In the genomic region with DNA sequence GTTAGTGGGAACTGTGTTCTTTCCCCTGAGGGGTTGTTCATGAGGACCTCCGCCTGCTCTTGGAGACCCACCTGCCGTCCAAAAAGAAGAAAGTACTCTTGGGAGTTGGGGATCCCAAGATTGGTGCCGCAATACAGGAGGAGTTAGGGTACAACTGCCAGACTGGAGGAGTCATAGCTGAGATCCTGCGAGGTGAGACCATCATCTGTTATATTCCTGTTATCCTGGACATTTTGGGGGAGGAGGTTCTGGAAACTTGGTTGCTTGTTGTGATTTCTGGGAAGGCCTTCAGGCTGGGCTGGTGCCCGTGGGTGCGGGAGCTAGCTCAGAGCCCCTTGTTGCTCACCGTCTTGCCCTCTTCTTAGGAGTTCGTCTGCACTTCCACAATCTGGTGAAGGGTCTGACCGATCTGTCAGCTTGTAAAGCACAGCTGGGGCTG, we compare ENCODE assay signal across 11 cellular contexts. TPM values are rescaled to one million over a fixed set of nuclear protein-coding genes. Genes with fewer than 3 reads are reported as not detected.
A peak's percentile ranks its signal among the peaks of the same experiment; 100 is the strongest.
DNase-seq lines count a peak whose midpoint lies in the region; FAIRE-seq and TF ChIP-seq lines count a peak whose summit lies in the region.
"Had no signal": no experiment of that assay in that cellular context is flagged by ENCODE, and none has a peak within 500 bp of the region (broad histone marks: within the 10 kb centered on the region; RNA-seq: fewer than 3 reads in every experiment).

No MANE protein-coding gene starts in this region.

- BruUV-seq in PC-9 (replicated peaks; lab: Mats Ljungman, UMichigan): no TSS peak

- TF ChIP-seq CTCF in PC-9 (conservative IDR thresholded peaks at IDR 0.05): no peak
- TF ChIP-seq CTCF in endothelial cell (IDR thresholded peaks at IDR 0.05; ENCODE audit: unreplicated experiment): no peak
- no peak for TF ChIP-seq CTCF in progenitor cell of endocrine pancreas (IDR thresholded peaks at IDR 0.05; ENCODE audit: unreplicated experiment)
- TF ChIP-seq CTCF in adrenal gland (IDR thresholded peaks at IDR 0.05): no peak

- H3K9me3 Mint-ChIP-seq in endothelial cell (ENCODE audit: unreplicated experiment) (no peaks in the 10 kb centered on the region), progenitor cell of endocrine pancreas (ENCODE audit: low read depth) (no peaks in the 10 kb centered on the region)

- H3K36me3 Mint-ChIP-seq in endothelial cell (ENCODE audit: low read depth, unreplicated experiment) (peaks cover 49% of the 10 kb centered on the region), progenitor cell of endocrine pancreas (ENCODE audit: insufficient read depth) (peaks cover 35% of the 10 kb centered on the region)

- peaks cover 71% of the 10 kb centered on the region for H3F3A ChIP-seq in PC-9 (ENCODE audit: insufficient read depth, low read depth)

- peak; percentile 27 for DNase-seq in DMS 273 (lab: John Stamatoyannopoulos, UW; ENCODE audit: unreplicated experiment)
- no peak for DNase-seq in DMS 273 treated with DMSO at 0.1 percent for 48 hours (lab: John Stamatoyannopoulos, UW)
- no peak for DNase-seq in PC-9
- no peak for DNase-seq in endothelial cell (ENCODE audit: low spot score)
- no peak for DNase-seq in progenitor cell of endocrine pancreas (ENCODE audit: low spot score, unreplicated experiment)
- no peak for DNase-seq in HTR-8/SVneo (ENCODE audit: insufficient read length, low spot score)
- DNase-seq in adrenal gland: no peak
- DNase-seq in DMS79 treated with DMSO at 0.1 percent for 48 hours (lab: John Stamatoyannopoulos, UW): no peak
- DNase-seq: 8988T, thyroid gland had no signal

- no peak for TF ChIP-seq POLR2A in adrenal gland (IDR thresholded peaks at IDR 0.05)

- POLR2A ChIA-PET in PC-9 (lab: Charles Lee; ENCODE audit: unreplicated experiment): no interaction called here

- no peaks in the 10 kb centered on the region for H3K9me2 ChIP-seq in PC-9 (ENCODE audit: insufficient read depth)

- peaks cover 52% of the 10 kb centered on the region for H4K20me1 ChIP-seq in PC-9 (ENCODE audit: insufficient read depth)

- H3K27ac Mint-ChIP-seq in endothelial cell (ENCODE audit: unreplicated experiment) (peak overlapping the region; percentile 24), progenitor cell of endocrine pancreas (no peak overlapping the region)

- FAIRE-seq in HTR-8/SVneo (lab: Jason Lieb, UNC): no peak
- FAIRE-seq: bronchial epithelial cell had no signal

- H3K4me3 Mint-ChIP-seq in endothelial cell (ENCODE audit: unreplicated experiment) (peak overlapping the region; percentile 79), progenitor cell of endocrine pancreas (ENCODE audit: low read depth) (peak overlapping the region; percentile 88)

- no peak overlapping the region for H2AFZ ChIP-seq in PC-9

- no peaks in the 10 kb centered on the region for H3K27me3 ChIP-seq in PC-9 (ENCODE audit: insufficient read depth, low read depth)
- H3K27me3 ChIP-seq in adrenal gland: no peaks in the 10 kb centered on the region
- H3K27me3 ChIP-seq: thyroid gland had no signal

- H3K9me3 ChIP-seq in PC-9 (ENCODE audit: insufficient read depth, low read depth): no peaks in the 10 kb centered on the region
- no peaks in the 10 kb centered on the region for H3K9me3 ChIP-seq in adrenal gland (replicated peaks in 1 of 3)
- H3K9me3 ChIP-seq: thyroid gland had no signal

- CTCF ChIA-PET in PC-9 (lab: Charles Lee): no interaction called here

- H3K27ac ChIP-seq in PC-9 (peak overlapping the region; percentile 21; the same call in 1 of the 2 replicates), adrenal gland (no peak overlapping the region)
- H3K27ac ChIP-seq: thyroid gland had no signal

- H3K27me3 Mint-ChIP-seq in endothelial cell (ENCODE audit: unreplicated experiment) (peaks cover 5% of the 10 kb centered on the region), progenitor cell of endocrine pancreas (no peaks in the 10 kb centered on the region)

- WGBS in adrenal gland, 4 donors: 84 to 87% (median 84%) methylated on average over 8 to 9 of the region's 9 CpGs

- H3K4me1 ChIP-seq in PC-9 (replicated peaks; ENCODE audit: insufficient read depth): peaks cover 22% of the 10 kb centered on the region
- peaks cover 17 to 19% of the 10 kb centered on the region in 2 donors for H3K4me1 ChIP-seq in adrenal gland (replicated peaks in 1 of 2)

- H3K4me1 Mint-ChIP-seq in endothelial cell (ENCODE audit: unreplicated experiment) (peaks cover 27% of the 10 kb centered on the region), progenitor cell of endocrine pancreas (ENCODE audit: low read depth) (peaks cover 15% of the 10 kb centered on the region)

- intact Hi-C loops in PC-9 (cut with micrococcal nuclease; ENCODE audit: unreplicated experiment) (no loop called here), adrenal gland (cut with DNase I) (loop anchor here in 1 of 2 donors (10.0 kb wide), 1 partner anchor 130 kb away; no protein-coding TSS in a partner anchor)

- H3K36me3 ChIP-seq in PC-9 (ENCODE audit: low read depth) (peaks cover 49% of the 10 kb centered on the region), adrenal gland (replicated peaks in 1 of 2) (peaks cover 0 to 55% of the 10 kb centered on the region in 2 donors)

- peak overlapping the region; percentile 94 for H3K4me3 ChIP-seq in PC-9
- H3K4me3 ChIP-seq in adrenal gland: no peak overlapping the region

- peak overlapping the region; percentile 99 for H3K4me2 ChIP-seq in PC-9

- peaks cover 66% of the 10 kb centered on the region for H3K79me2 ChIP-seq in PC-9 (ENCODE audit: low read depth)

RNA-seq across cellular contexts. Expression of a gene that starts 2.0 kb away (rescaled TPM):
- 194 and 210 TPM in 2 replicates for total RNA-seq in PC-9 (2021)
- total RNA-seq in endothelial cell (ENCODE audit: unreplicated experiment): 144 TPM
- total RNA-seq in progenitor cell of endocrine pancreas: 271 and 282 TPM in 2 replicates
- 100 to 1,000 TPM in 1 of 8 donors, 10 to 100 TPM in 7; 52.5 to 116 (median 72.9) TPM for total RNA-seq in adrenal gland
- polyA plus RNA-seq in adrenal gland: 100 to 1,000 TPM; 126 to 181 (median 166) TPM

RNA-seq across cellular contexts. Expression of a gene that starts 9.6 kb away (rescaled TPM):
- 130 and 144 TPM in 2 replicates for total RNA-seq in PC-9 (2021)
- 136 TPM for total RNA-seq in endothelial cell (ENCODE audit: unreplicated experiment)
- 98.9 and 108 TPM in 2 replicates for total RNA-seq in progenitor cell of endocrine pancreas
- total RNA-seq in adrenal gland: 100 to 1,000 TPM in 6 of 8 donors, 10 to 100 TPM in 2; 79.0 to 220 (median 111) TPM
- polyA plus RNA-seq in adrenal gland: 100 to 1,000 TPM; 101 to 113 (median 104) TPM

RNA-seq across cellular contexts. Expression of a gene that starts 38.2 kb away (rescaled TPM):
- total RNA-seq in PC-9 (2021) (4.9 and 5.1 TPM in 2 replicates), endothelial cell (ENCODE audit: unreplicated experiment) (5.9 TPM), progenitor cell of endocrine pancreas (63.8 and 64.9 TPM in 2 replicates), adrenal gland (10 to 100 TPM in 4 of 8 donors, 1 to 10 TPM in 4; 2.8 to 13.3 (median 10.2) TPM)
- polyA plus RNA-seq in adrenal gland: 10 to 100 TPM in 2 of 3 donors, 1 to 10 TPM in 1; 1.6 to 29.7 (median 14.1) TPM
